In the genomic region with DNA sequence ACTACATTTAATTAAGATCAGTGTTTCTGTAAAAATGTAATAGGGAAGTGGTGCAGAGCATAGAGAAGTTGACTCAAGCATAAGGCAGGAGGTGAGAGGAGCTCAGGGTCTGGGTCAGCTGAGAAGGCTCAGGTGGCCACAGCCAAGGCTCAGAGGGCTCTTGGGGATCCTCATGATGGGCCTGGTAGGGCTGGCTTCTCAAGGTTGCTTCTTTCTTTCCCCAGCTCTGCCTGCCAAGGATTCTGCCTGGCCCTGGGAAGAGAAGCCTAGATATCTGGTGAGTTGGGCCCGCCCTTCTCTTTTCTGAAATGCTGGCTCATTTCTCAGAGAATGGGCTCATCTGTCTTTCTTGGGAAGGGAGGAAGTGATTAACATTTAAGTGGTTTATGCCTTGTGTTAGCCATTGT, we compare ENCODE assay signal across 10 cellular contexts. TPM values are rescaled to one million over a fixed set of nuclear protein-coding genes. Genes with fewer than 3 reads are reported as not detected.
DNase-seq lines count a peak whose midpoint lies in the region; ATAC-seq and TF ChIP-seq lines count a peak whose summit lies in the region.
"Had no signal": no experiment of that assay in that cellular context is flagged by ENCODE, and none has a peak within 500 bp of the region (broad histone marks: within the 10 kb centered on the region; RNA-seq: fewer than 3 reads in every experiment).

No MANE protein-coding gene starts in this region.

- no peak overlapping the region for H3K27ac Mint-ChIP-seq in chondrocyte (ENCODE audit: unreplicated experiment)

- DNase-seq in GM03348 (ENCODE audit: low spot score) (peak; percentile 76), NOMO-1 treated with DMSO at 0.1 percent for 48 hours (lab: John Stamatoyannopoulos, UW; ENCODE audit: unreplicated experiment) (peak; percentile 56), chondrocyte (ENCODE audit: low spot score) (peak; percentile 34), pulmonary artery endothelial cell (ENCODE audit: low read depth, low spot score) (peak; percentile 49), D341Med (ENCODE audit: low spot score) (no peak)
- DNase-seq: left colon, NCI-H1694 treated with DMSO at 0.1 percent for 48 hours had no signal

- no peak for TF ChIP-seq CTCF in chondrocyte (IDR thresholded peaks at IDR 0.05)

- peaks cover 9% of the 10 kb centered on the region for H3K36me3 Mint-ChIP-seq in chondrocyte (ENCODE audit: low read depth)

- H3K4me1 Mint-ChIP-seq in chondrocyte (ENCODE audit: low read depth): no peaks in the 10 kb centered on the region

- H3K4me3 Mint-ChIP-seq in chondrocyte (ENCODE audit: unreplicated experiment): no peak overlapping the region

- ATAC-seq in HG03565 (IDR thresholded peaks at IDR 0.05; ENCODE audit: unreplicated experiment) (no peak), HG02870 (IDR thresholded peaks at IDR 0.05; ENCODE audit: unreplicated experiment) (no peak), GM18502 (IDR thresholded peaks at IDR 0.05; ENCODE audit: poor library complexity, unreplicated experiment) (no peak)
- ATAC-seq: left colon had no signal

- no peaks in the 10 kb centered on the region for H3K27me3 Mint-ChIP-seq in chondrocyte (ENCODE audit: low read depth)

- H3K9me3 Mint-ChIP-seq in chondrocyte (ENCODE audit: low read depth): no peaks in the 10 kb centered on the region

RNA-seq across cellular contexts. Expression of a gene that starts 6.5 kb away (rescaled TPM):
- total RNA-seq in chondrocyte (7.7 to 9.4 TPM (median 8.0 TPM) in 3 replicates), pulmonary artery endothelial cell (5.9 and 8.7 TPM in 2 replicates)

RNA-seq across cellular contexts. Expression of a gene that starts 24.1 kb away (rescaled TPM):
- total RNA-seq in chondrocyte (not detected in 3 replicates), pulmonary artery endothelial cell (not detected in 2 replicates)

RNA-seq across cellular contexts. Expression of a gene that starts 53.8 kb away (rescaled TPM):
- total RNA-seq in chondrocyte (16.2 to 26.0 TPM (median 19.0 TPM) in 3 replicates), pulmonary artery endothelial cell (18.7 and 28.0 TPM in 2 replicates)

RNA-seq across cellular contexts. Expression of a gene that starts 59.2 kb away (rescaled TPM):
- total RNA-seq in chondrocyte (2.6 to 7.0 TPM (median 2.7 TPM) in 3 replicates), pulmonary artery endothelial cell (15.8 and 27.2 TPM in 2 replicates)
